ENCODE assay signal across 1 cellular context in the genomic region with DNA sequence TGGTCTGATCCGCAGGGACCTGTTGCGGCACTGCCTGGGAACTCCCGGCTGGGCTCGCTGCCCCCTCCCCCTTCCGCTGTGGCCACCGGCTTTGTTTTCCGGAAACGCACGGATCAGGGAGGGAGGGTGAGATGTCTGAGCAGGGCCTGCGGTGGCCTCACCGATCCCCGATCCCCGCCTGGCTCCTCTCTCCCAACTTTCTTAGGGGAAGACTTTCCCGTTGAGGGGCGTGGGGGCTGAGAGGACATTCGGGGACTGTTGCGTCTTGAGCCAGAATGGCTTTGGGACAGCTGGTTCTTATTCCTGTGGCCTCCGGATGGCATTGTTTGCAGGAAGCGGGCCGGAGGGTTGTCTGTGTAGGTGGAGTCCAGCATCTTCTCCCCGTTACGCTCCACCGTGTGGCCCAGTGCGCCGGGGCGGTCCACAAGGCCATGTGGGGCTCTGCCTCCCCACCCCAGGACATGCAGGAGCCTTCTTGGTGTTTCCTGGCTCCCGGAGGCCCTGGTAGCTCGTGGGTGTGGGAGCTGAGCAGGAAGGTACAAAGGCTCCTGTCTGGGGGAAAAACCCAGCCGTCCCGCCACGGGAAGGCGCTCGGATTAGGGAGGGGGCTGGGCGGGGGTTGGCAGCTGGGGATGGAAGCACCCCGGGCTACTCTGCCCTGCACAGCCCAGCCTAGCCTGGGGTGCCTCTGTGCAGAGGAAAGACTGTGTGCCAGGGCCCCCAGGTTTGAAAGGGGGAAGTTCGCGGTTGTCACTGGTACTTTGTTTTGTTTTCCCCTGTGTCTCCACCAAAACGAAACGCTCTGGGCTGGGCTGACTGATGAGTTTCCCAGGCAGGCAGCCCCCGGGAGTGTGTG.
A peak's percentile ranks its signal among the peaks of the same experiment; 100 is the strongest.
TF ChIP-seq lines count a peak whose summit lies in the region.

No MANE protein-coding gene starts in this region.

TF ChIP-seq in WTC11, 78 proteins besides CTCF, POLR2A, EP300 and RAD21 (continued from another document):
- TF ChIP-seq, protein P1, sequence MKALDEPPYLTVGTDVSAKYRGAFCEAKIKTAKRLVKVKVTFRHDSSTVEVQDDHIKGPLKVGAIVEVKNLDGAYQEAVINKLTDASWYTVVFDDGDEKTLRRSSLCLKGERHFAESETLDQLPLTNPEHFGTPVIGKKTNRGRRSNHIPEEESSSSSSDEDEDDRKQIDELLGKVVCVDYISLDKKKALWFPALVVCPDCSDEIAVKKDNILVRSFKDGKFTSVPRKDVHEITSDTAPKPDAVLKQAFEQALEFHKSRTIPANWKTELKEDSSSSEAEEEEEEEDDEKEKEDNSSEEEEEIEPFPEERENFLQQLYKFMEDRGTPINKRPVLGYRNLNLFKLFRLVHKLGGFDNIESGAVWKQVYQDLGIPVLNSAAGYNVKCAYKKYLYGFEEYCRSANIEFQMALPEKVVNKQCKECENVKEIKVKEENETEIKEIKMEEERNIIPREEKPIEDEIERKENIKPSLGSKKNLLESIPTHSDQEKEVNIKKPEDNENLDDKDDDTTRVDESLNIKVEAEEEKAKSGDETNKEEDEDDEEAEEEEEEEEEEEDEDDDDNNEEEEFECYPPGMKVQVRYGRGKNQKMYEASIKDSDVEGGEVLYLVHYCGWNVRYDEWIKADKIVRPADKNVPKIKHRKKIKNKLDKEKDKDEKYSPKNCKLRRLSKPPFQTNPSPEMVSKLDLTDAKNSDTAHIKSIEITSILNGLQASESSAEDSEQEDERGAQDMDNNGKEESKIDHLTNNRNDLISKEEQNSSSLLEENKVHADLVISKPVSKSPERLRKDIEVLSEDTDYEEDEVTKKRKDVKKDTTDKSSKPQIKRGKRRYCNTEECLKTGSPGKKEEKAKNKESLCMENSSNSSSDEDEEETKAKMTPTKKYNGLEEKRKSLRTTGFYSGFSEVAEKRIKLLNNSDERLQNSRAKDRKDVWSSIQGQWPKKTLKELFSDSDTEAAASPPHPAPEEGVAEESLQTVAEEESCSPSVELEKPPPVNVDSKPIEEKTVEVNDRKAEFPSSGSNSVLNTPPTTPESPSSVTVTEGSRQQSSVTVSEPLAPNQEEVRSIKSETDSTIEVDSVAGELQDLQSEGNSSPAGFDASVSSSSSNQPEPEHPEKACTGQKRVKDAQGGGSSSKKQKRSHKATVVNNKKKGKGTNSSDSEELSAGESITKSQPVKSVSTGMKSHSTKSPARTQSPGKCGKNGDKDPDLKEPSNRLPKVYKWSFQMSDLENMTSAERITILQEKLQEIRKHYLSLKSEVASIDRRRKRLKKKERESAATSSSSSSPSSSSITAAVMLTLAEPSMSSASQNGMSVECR (CRISPR knock-in tag; IDR thresholded peaks at IDR 0.05; ENCODE audit: borderline replicate concordance): peak; percentile 71; the same call in 1 of the 2 replicates
- no peak for TF ChIP-seq TCF7 (CRISPR knock-in tag; IDR thresholded peaks at IDR 0.05; ENCODE audit: low read depth)
- no peak for TF ChIP-seq NR2C2 (CRISPR knock-in tag; IDR thresholded peaks at IDR 0.05)
- TF ChIP-seq GABPB1 (CRISPR knock-in tag; IDR thresholded peaks at IDR 0.05): peak; percentile 58; the same call in 1 of the 2 replicates
- TF ChIP-seq, protein P2, sequence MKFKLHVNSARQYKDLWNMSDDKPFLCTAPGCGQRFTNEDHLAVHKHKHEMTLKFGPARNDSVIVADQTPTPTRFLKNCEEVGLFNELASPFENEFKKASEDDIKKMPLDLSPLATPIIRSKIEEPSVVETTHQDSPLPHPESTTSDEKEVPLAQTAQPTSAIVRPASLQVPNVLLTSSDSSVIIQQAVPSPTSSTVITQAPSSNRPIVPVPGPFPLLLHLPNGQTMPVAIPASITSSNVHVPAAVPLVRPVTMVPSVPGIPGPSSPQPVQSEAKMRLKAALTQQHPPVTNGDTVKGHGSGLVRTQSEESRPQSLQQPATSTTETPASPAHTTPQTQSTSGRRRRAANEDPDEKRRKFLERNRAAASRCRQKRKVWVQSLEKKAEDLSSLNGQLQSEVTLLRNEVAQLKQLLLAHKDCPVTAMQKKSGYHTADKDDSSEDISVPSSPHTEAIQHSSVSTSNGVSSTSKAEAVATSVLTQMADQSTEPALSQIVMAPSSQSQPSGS (CRISPR knock-in tag; IDR thresholded peaks at IDR 0.05; ENCODE audit: borderline replicate concordance, low read depth): no peak
- TF ChIP-seq GRHL2 (CRISPR knock-in tag; IDR thresholded peaks at IDR 0.05; ENCODE audit: insufficient replicate concordance, severe bottlenecking): no peak
- peak; percentile 47 for TF ChIP-seq ETV6 (CRISPR knock-in tag; IDR thresholded peaks at IDR 0.05)
- no peak for TF ChIP-seq KAT7 (CRISPR knock-in tag; IDR thresholded peaks at IDR 0.05; ENCODE audit: borderline replicate concordance)
- no peak for TF ChIP-seq NFE2L1 (CRISPR knock-in tag; IDR thresholded peaks at IDR 0.05)
- TF ChIP-seq, protein P3, sequence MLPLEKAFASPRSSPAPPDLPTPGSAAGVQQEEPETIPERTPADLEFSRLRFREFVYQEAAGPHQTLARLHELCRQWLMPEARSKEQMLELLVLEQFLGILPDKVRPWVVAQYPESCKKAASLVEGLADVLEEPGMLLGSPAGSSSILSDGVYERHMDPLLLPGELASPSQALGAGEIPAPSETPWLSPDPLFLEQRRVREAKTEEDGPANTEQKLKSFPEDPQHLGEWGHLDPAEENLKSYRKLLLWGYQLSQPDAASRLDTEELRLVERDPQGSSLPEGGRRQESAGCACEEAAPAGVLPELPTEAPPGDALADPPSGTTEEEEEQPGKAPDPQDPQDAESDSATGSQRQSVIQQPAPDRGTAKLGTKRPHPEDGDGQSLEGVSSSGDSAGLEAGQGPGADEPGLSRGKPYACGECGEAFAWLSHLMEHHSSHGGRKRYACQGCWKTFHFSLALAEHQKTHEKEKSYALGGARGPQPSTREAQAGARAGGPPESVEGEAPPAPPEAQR (CRISPR knock-in tag; IDR thresholded peaks at IDR 0.05): no peak
- TF ChIP-seq FOXP1 (CRISPR knock-in tag; IDR thresholded peaks at IDR 0.05; ENCODE audit: borderline replicate concordance): peak; percentile 31; the same call in 1 of the 2 replicates
- no peak for TF ChIP-seq ZNF121 (CRISPR knock-in tag; IDR thresholded peaks at IDR 0.05)
- TF ChIP-seq, protein P4, sequence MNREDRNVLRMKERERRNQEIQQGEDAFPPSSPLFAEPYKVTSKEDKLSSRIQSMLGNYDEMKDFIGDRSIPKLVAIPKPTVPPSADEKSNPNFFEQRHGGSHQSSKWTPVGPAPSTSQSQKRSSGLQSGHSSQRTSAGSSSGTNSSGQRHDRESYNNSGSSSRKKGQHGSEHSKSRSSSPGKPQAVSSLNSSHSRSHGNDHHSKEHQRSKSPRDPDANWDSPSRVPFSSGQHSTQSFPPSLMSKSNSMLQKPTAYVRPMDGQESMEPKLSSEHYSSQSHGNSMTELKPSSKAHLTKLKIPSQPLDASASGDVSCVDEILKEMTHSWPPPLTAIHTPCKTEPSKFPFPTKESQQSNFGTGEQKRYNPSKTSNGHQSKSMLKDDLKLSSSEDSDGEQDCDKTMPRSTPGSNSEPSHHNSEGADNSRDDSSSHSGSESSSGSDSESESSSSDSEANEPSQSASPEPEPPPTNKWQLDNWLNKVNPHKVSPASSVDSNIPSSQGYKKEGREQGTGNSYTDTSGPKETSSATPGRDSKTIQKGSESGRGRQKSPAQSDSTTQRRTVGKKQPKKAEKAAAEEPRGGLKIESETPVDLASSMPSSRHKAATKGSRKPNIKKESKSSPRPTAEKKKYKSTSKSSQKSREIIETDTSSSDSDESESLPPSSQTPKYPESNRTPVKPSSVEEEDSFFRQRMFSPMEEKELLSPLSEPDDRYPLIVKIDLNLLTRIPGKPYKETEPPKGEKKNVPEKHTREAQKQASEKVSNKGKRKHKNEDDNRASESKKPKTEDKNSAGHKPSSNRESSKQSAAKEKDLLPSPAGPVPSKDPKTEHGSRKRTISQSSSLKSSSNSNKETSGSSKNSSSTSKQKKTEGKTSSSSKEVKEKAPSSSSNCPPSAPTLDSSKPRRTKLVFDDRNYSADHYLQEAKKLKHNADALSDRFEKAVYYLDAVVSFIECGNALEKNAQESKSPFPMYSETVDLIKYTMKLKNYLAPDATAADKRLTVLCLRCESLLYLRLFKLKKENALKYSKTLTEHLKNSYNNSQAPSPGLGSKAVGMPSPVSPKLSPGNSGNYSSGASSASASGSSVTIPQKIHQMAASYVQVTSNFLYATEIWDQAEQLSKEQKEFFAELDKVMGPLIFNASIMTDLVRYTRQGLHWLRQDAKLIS (CRISPR knock-in tag; IDR thresholded peaks at IDR 0.05; ENCODE audit: borderline replicate concordance): no peak
- no peak for TF ChIP-seq MYBL2 (CRISPR knock-in tag; IDR thresholded peaks at IDR 0.05)
TF ChIP-seq in WTC11: peak in this region for 8.
